ENCODE assay signal across 8 cellular contexts in genomic region chr19:21328402-21328801, GRCh38. TPM values are rescaled to one million over a fixed set of nuclear protein-coding genes. Genes with fewer than 3 reads are reported as not detected.
DNase-seq lines count a peak whose midpoint lies in the region; ATAC-seq and TF ChIP-seq lines count a peak whose summit lies in the region.

No MANE protein-coding gene starts in this region.

- WGBS in heart left ventricle, 4 donors, result 6 to 7% (median 7%) methylated on average over 6 of the region's 6 CpGs

- no peak for TF ChIP-seq CTCF in BJ (IDR thresholded peaks at IDR 0.05; ENCODE audit: insufficient read depth, low read depth, low read length)
- TF ChIP-seq CTCF in heart left ventricle (IDR thresholded peaks at IDR 0.05), result no peak
- no peak for TF ChIP-seq CTCF in retinal pigment epithelial cell (conservative IDR thresholded peaks at IDR 0.05; ENCODE audit: low read depth, low read length)

- peaks cover 0 to 23% (median 12%) of the 10 kb centered on the region in 12 donors for H3K4me1 ChIP-seq in heart left ventricle

- H3K27ac ChIP-seq in heart left ventricle, result peak overlapping the region; percentile 81 to 98 (median 93)

- H3K4me3 Mint-ChIP-seq in activated CD4-positive, alpha-beta memory T cell treated with anti-CD3 and anti-CD28 coated beads, Interleukin-2, amount 10 ng/mL, durations not matched to agents 7 days and 5 days, result peak overlapping the region; percentile 97

- H3K4me3 ChIP-seq in BJ (ENCODE audit: low read depth, low read length) (peak overlapping the region; percentile 81), heart left ventricle (peak overlapping the region; percentile 50 to 90 (median 75)), retinal pigment epithelial cell (ENCODE audit: low read length) (peak overlapping the region; percentile 99)

- intact Hi-C loops in heart left ventricle (cut with DNase I), result loop anchor here in 1 of 10 donors (2.0 kb wide), 1 partner anchor 30 kb away; the partner anchor contains the start of gene ZNF738

- H3K9me3 Mint-ChIP-seq in activated CD4-positive, alpha-beta memory T cell treated with anti-CD3 and anti-CD28 coated beads, Interleukin-2, amount 10 ng/mL, durations not matched to agents 7 days and 5 days, result peaks cover 30% of the 10 kb centered on the region

- H3K36me3 ChIP-seq in BJ (ENCODE audit: control insufficient read depth, insufficient read depth, low read length), result no peaks in the 10 kb centered on the region
- H3K36me3 ChIP-seq in heart left ventricle, result peaks cover 0 to 21% (median 8%) of the 10 kb centered on the region in 9 donors

- H3K36me3 Mint-ChIP-seq in activated CD4-positive, alpha-beta memory T cell treated with anti-CD3 and anti-CD28 coated beads, Interleukin-2, amount 10 ng/mL, durations not matched to agents 7 days and 5 days (ENCODE audit: low read depth), result peaks cover 70% of the 10 kb centered on the region

- ATAC-seq in HG03432 (IDR thresholded peaks at IDR 0.05; ENCODE audit: unreplicated experiment), result peak; percentile 29
- ATAC-seq in heart left ventricle, result peak in 1 of 4 donors; percentile 22
- no peak for ATAC-seq in HG03039 (IDR thresholded peaks at IDR 0.05; ENCODE audit: unreplicated experiment)

- peak overlapping the region; percentile 99 for H3K27ac Mint-ChIP-seq in activated CD4-positive, alpha-beta memory T cell treated with anti-CD3 and anti-CD28 coated beads, Interleukin-2, amount 10 ng/mL, durations not matched to agents 7 days and 5 days

- peaks cover 0 to 26% (median 3%) of the 10 kb centered on the region in 12 donors for H3K9me3 ChIP-seq in heart left ventricle

- H3K4me1 Mint-ChIP-seq in activated CD4-positive, alpha-beta memory T cell treated with anti-CD3 and anti-CD28 coated beads, Interleukin-2, amount 10 ng/mL, durations not matched to agents 7 days and 5 days, result peaks cover 34% of the 10 kb centered on the region

- H3K27me3 ChIP-seq in BJ (ENCODE audit: control insufficient read depth, insufficient read depth, low read length) (no peaks in the 10 kb centered on the region), heart left ventricle (no peaks in the 10 kb centered on the region)

- no peaks in the 10 kb centered on the region for H3K27me3 Mint-ChIP-seq in activated CD4-positive, alpha-beta memory T cell treated with anti-CD3 and anti-CD28 coated beads, Interleukin-2, amount 10 ng/mL, durations not matched to agents 7 days and 5 days

- TF ChIP-seq POLR2A in heart left ventricle (IDR thresholded peaks at IDR 0.05), result no peak

- CTCF ChIA-PET in BJ (lab: Yijun Ruan, JAX), result no interaction called here
- CTCF ChIA-PET in activated CD4-positive, alpha-beta memory T cell treated with anti-CD3 and anti-CD28 coated beads, Interleukin-2, amount 10 ng/mL, durations not matched to agents 7 days and 5 days (lab: Charles Lee), result interaction anchor here (0.6 to 1.5 kb wide), 5 partner anchors 10 to 186 kb away, joined by 3 to 4 read pairs (median 3); partner anchors contain the start of genes ZNF431 and ZNF493

- POLR2A ChIA-PET in BJ (lab: Charles Lee), result no interaction called here
- POLR2A ChIA-PET in activated CD4-positive, alpha-beta memory T cell treated with anti-CD3 and anti-CD28 coated beads, Interleukin-2, amount 10 ng/mL, durations not matched to agents 7 days and 5 days (lab: Charles Lee), result interaction anchor here (0.6 to 2.6 kb wide), 31 partner anchors 9 to 1552 kb away, joined by 3 to 40 read pairs (median 9); partner anchors contain the start of genes ZNF100, ZNF253, ZNF257 and ZNF429

- DNase-seq in BJ (ENCODE audit: low read depth) (no peak), heart left ventricle (no peak), retinal pigment epithelial cell (ENCODE audit: low read depth) (no peak), inferior parietal cortex (ENCODE audit: extremely low spot score) (no peak)
- DNase-seq in activated CD4-positive, alpha-beta memory T cell treated with anti-CD3 and anti-CD28 coated beads, Interleukin-2, amount 10 ng/mL, durations not matched to agents 7 days and 5 days, result no peak
- no peak for DNase-seq in NK-92 treated with Interleukin-12 subunit alpha and Interleukin-12 subunit beta, amount 100 ng/mL, for 24 hours (lab: John Stamatoyannopoulos, UW)

RNA-seq across cellular contexts. Expression of gene ZNF708, which starts 0.8 kb away (rescaled TPM):
- polyA plus RNA-seq in BJ (2011; rRNA removed) (1.8 and 2.1 TPM in 2 replicates), heart left ventricle (1 to 10 TPM; 3.4 to 3.5 TPM)
- 2.1 and 2.3 TPM in 2 replicates for polyA minus RNA-seq in BJ (2011; rRNA and poly(A)+ RNA removed)
- 10 to 100 TPM; 14.8 to 16.7 TPM for total RNA-seq in activated CD4-positive, alpha-beta memory T cell treated with anti-CD3 and anti-CD28 coated beads, Interleukin-2, amount 10 ng/mL, durations not matched to agents 7 days and 5 days
- total RNA-seq in heart left ventricle, result 1 to 10 TPM; 3.1 to 8.7 (median 4.5) TPM

RNA-seq across cellular contexts. Expression of gene ZNF738, which starts 30.4 kb away (rescaled TPM):
- polyA plus RNA-seq in BJ (2011; rRNA removed) (4.2 and 6.4 TPM in 2 replicates), heart left ventricle (1 to 10 TPM; 2.1 to 3.2 TPM)
- 1.6 and 2.4 TPM in 2 replicates for polyA minus RNA-seq in BJ (2011; rRNA and poly(A)+ RNA removed)
- total RNA-seq in activated CD4-positive, alpha-beta memory T cell treated with anti-CD3 and anti-CD28 coated beads, Interleukin-2, amount 10 ng/mL, durations not matched to agents 7 days and 5 days, result 10 to 100 TPM; 10.5 to 11.2 TPM
- 1 to 10 TPM; 2.0 to 6.0 (median 2.5) TPM for total RNA-seq in heart left ventricle
